In the genomic region with DNA sequence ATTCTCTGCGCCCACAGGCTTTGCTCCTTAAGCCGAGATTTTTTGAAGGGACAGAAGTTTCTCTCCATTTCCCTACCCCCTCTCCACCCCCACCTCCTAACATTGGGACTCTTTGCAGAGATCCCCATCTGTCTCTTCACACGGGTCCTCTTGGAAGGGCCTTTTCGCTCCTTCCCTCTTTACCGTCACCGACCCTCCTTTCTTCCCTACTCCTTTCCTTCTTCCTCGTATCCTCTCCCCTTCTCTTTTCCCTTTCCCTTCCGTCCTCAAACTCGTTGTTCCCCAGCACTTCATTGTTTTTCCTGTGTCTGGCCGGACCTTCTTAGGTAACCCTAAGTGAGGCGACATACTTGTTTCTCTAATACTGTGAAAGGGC, we compare ENCODE assay signal across 8 cellular contexts. TPM values are rescaled to one million over a fixed set of nuclear protein-coding genes. Genes with fewer than 3 reads are reported as not detected.
A peak's percentile ranks its signal among the peaks of the same experiment; 100 is the strongest.
DNase-seq lines count a peak whose midpoint lies in the region; ATAC-seq and TF ChIP-seq lines count a peak whose summit lies in the region.

No MANE protein-coding gene starts in this region.

- peaks cover 11% of the 10 kb centered on the region; the same call in 1 of the 2 replicates for H4K20me1 ChIP-seq in Karpas-422 (ENCODE audit: insufficient read depth, low read depth, low read length)

- peak overlapping the region; percentile 88 for H3K4me2 ChIP-seq in Karpas-422 (ENCODE audit: low read depth, low read length, poor library complexity, severe bottlenecking)

- H3K79me2 ChIP-seq in Karpas-422 (ENCODE audit: low read length): peaks cover 93% of the 10 kb centered on the region

- H2AFZ ChIP-seq in Karpas-422 (ENCODE audit: low read length): no peak overlapping the region

- peak overlapping the region; percentile 78 to 98 (median 94) for H3K27ac Mint-ChIP-seq in nephron

- ATAC-seq in HG03571 (IDR thresholded peaks at IDR 0.05; ENCODE audit: unreplicated experiment): no peak
- ATAC-seq in GM21360 (IDR thresholded peaks at IDR 0.05; ENCODE audit: unreplicated experiment): no peak

- peaks cover 25% of the 10 kb centered on the region for H3K36me3 Mint-ChIP-seq in nephron (ENCODE audit: low read depth)

- H3K27ac ChIP-seq in Karpas-422 (ENCODE audit: low read length) (peak overlapping the region; percentile 35; the same call in 1 of the 2 replicates), dorsolateral prefrontal cortex (peak overlapping the region in 30 of 59 donors; percentile 19 to 93 (median 82))

- no peaks in the 10 kb centered on the region for H3K9me3 Mint-ChIP-seq in nephron

- H3K4me1 ChIP-seq in BE2C: peaks cover 3% of the 10 kb centered on the region
- peaks cover 42% of the 10 kb centered on the region for H3K4me1 ChIP-seq in Karpas-422 (ENCODE audit: low read length)

- no peaks in the 10 kb centered on the region for H3K9me2 ChIP-seq in Karpas-422 (replicated peaks; ENCODE audit: insufficient read depth, low read length)

- peaks cover 50% of the 10 kb centered on the region for H3K4me1 Mint-ChIP-seq in nephron

- no peak for DNase-seq in BE2C
- no peak for DNase-seq in Karpas-422
- DNase-seq in dorsolateral prefrontal cortex: no peak
- no peak for DNase-seq in COR-L47 (lab: John Stamatoyannopoulos, UW)
- DNase-seq in HK-2 (ENCODE audit: unreplicated experiment): no peak

- intact Hi-C loops in dorsolateral prefrontal cortex (cut with DNase I): loop anchor here in 1 of 2 donors (10.0 kb wide), 1 partner anchor 122 kb away; no protein-coding TSS in a partner anchor

- H3K36me3 ChIP-seq in BE2C: peaks cover 31% of the 10 kb centered on the region
- H3K36me3 ChIP-seq in Karpas-422 (ENCODE audit: insufficient read depth, low read length): peaks cover 24% of the 10 kb centered on the region; the same call in 1 of the 2 replicates

- H3K4me3 Mint-ChIP-seq in nephron: peak overlapping the region; percentile 92 to 95 (median 93)

- H3K9me3 ChIP-seq in BE2C (no peaks in the 10 kb centered on the region), Karpas-422 (ENCODE audit: low read length) (no peaks in the 10 kb centered on the region)

- H3K27me3 Mint-ChIP-seq in nephron (ENCODE audit: low read depth): no peaks in the 10 kb centered on the region

- H3K4me3 ChIP-seq in BE2C (ENCODE audit: low read depth, low read length) (peak overlapping the region; percentile 93), Karpas-422 (ENCODE audit: low read length) (peak overlapping the region; percentile 98), dorsolateral prefrontal cortex (peak overlapping the region; percentile 68 to 99 (median 90))

- TF ChIP-seq CTCF in BE2C (IDR thresholded peaks at IDR 0.05; ENCODE audit: low read depth, low read length) (no peak), dorsolateral prefrontal cortex (IDR thresholded peaks at IDR 0.05 in 54 of 56, conservative IDR thresholded peaks at IDR 0.05 in 2 of 56; ENCODE audit: low read depth in 1 of 56, partially characterized antibody in 56 of 56) (peak in 2 of 56 donors; percentile 1 to 2), nephron (IDR thresholded peaks at IDR 0.05; ENCODE audit: unreplicated experiment in 3 of 3) (no peak)

- peak overlapping the region; percentile 90 for H3K9ac ChIP-seq in Karpas-422 (ENCODE audit: low read length)

- no peaks in the 10 kb centered on the region for H3K27me3 ChIP-seq in BE2C
- H3K27me3 ChIP-seq in Karpas-422 (ENCODE audit: low read length): no peaks in the 10 kb centered on the region
- H3K27me3 ChIP-seq in dorsolateral prefrontal cortex: no peaks in the 10 kb centered on the region

RNA-seq across cellular contexts. Expression of gene COPS7B, which starts 0.7 kb away (rescaled TPM):
- 202 TPM for polyA plus RNA-seq in BE2C (2012; ENCODE audit: insufficient read depth, insufficient read length, low read depth)
- 40.4 and 67.6 TPM in 2 replicates for total RNA-seq in Karpas-422 (2014; rRNA removed; shearing (Covaris generic); ENCODE audit: low replicate concordance)
- 10 to 100 TPM; 44.7 to 78.3 (median 57.9) TPM for total RNA-seq in dorsolateral prefrontal cortex

RNA-seq across cellular contexts. Expression of gene PDE6D, which starts 5.8 kb away (rescaled TPM):
- polyA plus RNA-seq in BE2C (2012; ENCODE audit: insufficient read depth, insufficient read length, low read depth): 23.8 TPM
- 67.2 and 87.8 TPM in 2 replicates for total RNA-seq in Karpas-422 (2014; rRNA removed; shearing (Covaris generic); ENCODE audit: low replicate concordance)
- 10 to 100 TPM; 26.1 to 44.6 (median 33.3) TPM for total RNA-seq in dorsolateral prefrontal cortex
